Comparison of ENCODE assay signal across 13 cellular contexts in the genomic region with DNA sequence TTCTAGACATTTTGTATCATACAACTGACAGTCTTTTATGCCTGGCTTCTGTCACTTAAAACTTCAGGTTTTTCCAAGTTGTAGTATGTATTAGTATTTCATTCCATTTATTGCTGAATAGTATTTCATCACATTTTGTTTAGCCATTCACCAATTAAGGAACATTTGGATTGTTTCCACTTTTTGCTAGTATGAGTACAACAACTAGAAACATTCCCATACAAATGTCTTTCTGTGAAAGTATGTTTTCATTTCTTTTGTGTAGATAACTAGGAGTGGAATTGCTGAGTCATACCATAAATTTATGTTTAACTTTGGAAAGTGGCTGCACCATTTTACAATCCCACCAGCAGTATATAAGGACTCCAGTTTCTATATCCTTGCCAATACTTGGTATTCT.
DNase-seq lines count a peak whose midpoint lies in the region; ATAC-seq and TF ChIP-seq lines count a peak whose summit lies in the region.
"Had no signal": no experiment of that assay in that cellular context is flagged by ENCODE, and none has a peak within 500 bp of the region (broad histone marks: within the 10 kb centered on the region; RNA-seq: fewer than 3 reads in every experiment).

No MANE protein-coding gene starts in this region.

- H3K36me3 Mint-ChIP-seq in activated naive CD4-positive, alpha-beta T cell treated with anti-CD3 and anti-CD28 coated beads, Interleukin-2, amount 50 U/mL, for 24 hours, result peaks cover 9% of the 10 kb centered on the region
- H3K36me3 Mint-ChIP-seq in activated naive CD4-positive, alpha-beta T cell treated with anti-CD3 and anti-CD28 coated beads, Interleukin-2, amount 50 U/mL, for 72 hours, result peaks cover 2% of the 10 kb centered on the region in 2 donors
- peaks cover 16% of the 10 kb centered on the region for H3K36me3 Mint-ChIP-seq in type B pancreatic cell

- H3K27ac Mint-ChIP-seq in activated naive CD4-positive, alpha-beta T cell treated with anti-CD3 and anti-CD28 coated beads, Interleukin-2, amount 50 U/mL, for 24 hours, result peak overlapping the region; percentile 9
- no peak overlapping the region for H3K27ac Mint-ChIP-seq in activated naive CD4-positive, alpha-beta T cell treated with anti-CD3 and anti-CD28 coated beads, Interleukin-2, amount 50 U/mL, for 72 hours
- peak overlapping the region; percentile 2 for H3K27ac Mint-ChIP-seq in type B pancreatic cell
- H3K27ac Mint-ChIP-seq: stimulated activated naive CD8-positive, alpha-beta T cell treated with anti-CD3 and anti-CD28 coated beads, Interleukin-15, Interleukin-2, amounts not matched to agents 100 ng/mL and 50 ng/mL, for 24 hours had no signal

- TF ChIP-seq CTCF in fibroblast of pulmonary artery (IDR thresholded peaks at IDR 0.05; ENCODE audit: low read length, missing control alignments) (no peak), type B pancreatic cell (conservative IDR thresholded peaks at IDR 0.05) (no peak)

- H3K4me3 Mint-ChIP-seq in activated naive CD4-positive, alpha-beta T cell treated with anti-CD3 and anti-CD28 coated beads, Interleukin-2, amount 50 U/mL, for 24 hours, result no peak overlapping the region
- H3K4me3 Mint-ChIP-seq in type B pancreatic cell, result no peak overlapping the region
- H3K4me3 Mint-ChIP-seq: stimulated activated naive CD8-positive, alpha-beta T cell treated with anti-CD3 and anti-CD28 coated beads, Interleukin-15, Interleukin-2, amounts not matched to agents 100 ng/mL and 50 ng/mL, for 24 hours had no signal

- no peaks in the 10 kb centered on the region for H3K9me3 Mint-ChIP-seq in activated naive CD4-positive, alpha-beta T cell treated with anti-CD3 and anti-CD28 coated beads, Interleukin-2, amount 50 U/mL, for 24 hours
- H3K9me3 Mint-ChIP-seq in activated naive CD4-positive, alpha-beta T cell treated with anti-CD3 and anti-CD28 coated beads, Interleukin-2, amount 50 U/mL, for 72 hours, result no peaks in the 10 kb centered on the region
- H3K9me3 Mint-ChIP-seq in type B pancreatic cell, result no peaks in the 10 kb centered on the region
- H3K9me3 Mint-ChIP-seq: stimulated activated naive CD8-positive, alpha-beta T cell treated with anti-CD3 and anti-CD28 coated beads, Interleukin-15, Interleukin-2, amounts not matched to agents 100 ng/mL and 50 ng/mL, for 24 hours had no signal

- H3K4me1 Mint-ChIP-seq in activated naive CD4-positive, alpha-beta T cell treated with anti-CD3 and anti-CD28 coated beads, Interleukin-2, amount 50 U/mL, for 24 hours, result peaks cover 30% of the 10 kb centered on the region
- no peaks in the 10 kb centered on the region for H3K4me1 Mint-ChIP-seq in type B pancreatic cell (ENCODE audit: unreplicated experiment)

- no peak for ATAC-seq in activated naive CD4-positive, alpha-beta T cell treated with anti-CD3 and anti-CD28 coated beads, Interleukin-2, amount 50 U/mL, for 72 hours
- ATAC-seq in SK-N-SH treated with all-trans-retinoic acid at 6 μM for 48 hours, result peak; percentile 33
- ATAC-seq in HG02870 (IDR thresholded peaks at IDR 0.05; ENCODE audit: unreplicated experiment), result no peak
- ATAC-seq in HG02759 (IDR thresholded peaks at IDR 0.05; ENCODE audit: unreplicated experiment), result no peak
- no peak for ATAC-seq in GM19452 (IDR thresholded peaks at IDR 0.05; ENCODE audit: unreplicated experiment)

- DNase-seq in activated naive CD4-positive, alpha-beta T cell treated with anti-CD3 and anti-CD28 coated beads, Interleukin-2, amount 50 U/mL, for 72 hours (ENCODE audit: low spot score in 2 of 2), result no peak
- DNase-seq in fibroblast of pulmonary artery (ENCODE audit: low read depth) (peak; percentile 89), type B pancreatic cell (ENCODE audit: extremely low spot score, unreplicated experiment) (no peak)
- DNase-seq: AML-193; caudate nucleus; GF-D8; stimulated activated CD4-positive, alpha-beta T cell treated with anti-CD3 and anti-CD28 coated beads, Interleukin-1b, Interleukin-23, amount 100 ng/mL, for 48 hours had no signal

- H3K27me3 Mint-ChIP-seq in activated naive CD4-positive, alpha-beta T cell treated with anti-CD3 and anti-CD28 coated beads, Interleukin-2, amount 50 U/mL, for 24 hours, result no peaks in the 10 kb centered on the region
- H3K27me3 Mint-ChIP-seq in type B pancreatic cell, result no peaks in the 10 kb centered on the region
- H3K27me3 Mint-ChIP-seq: stimulated activated naive CD8-positive, alpha-beta T cell treated with anti-CD3 and anti-CD28 coated beads, Interleukin-15, Interleukin-2, amounts not matched to agents 100 ng/mL and 50 ng/mL, for 24 hours had no signal

- no peak overlapping the region for H3K4me3 ChIP-seq in fibroblast of pulmonary artery (replicated peaks; ENCODE audit: low read depth, low read length)

TF ChIP-seq in SK-N-SH treated with all-trans-retinoic acid at 6 μM for 48 hours, 23 proteins besides CTCF, POLR2A, EP300 and RAD21:
- TF ChIP-seq ZC3H10 (CRISPR knock-in tag; IDR thresholded peaks at IDR 0.05) (no peak), BACH2 (CRISPR knock-in tag; IDR thresholded peaks at IDR 0.05; ENCODE audit: borderline replicate concordance) (peak; percentile 21; the same call in 1 of the 2 replicates), ZFP3 (CRISPR knock-in tag; IDR thresholded peaks at IDR 0.05) (peak; percentile 73; the same call in 1 of the 2 replicates), ISL1 (CRISPR knock-in tag; IDR thresholded peaks at IDR 0.05) (peak; percentile 71)
- TF ChIP-seq, protein P1, sequence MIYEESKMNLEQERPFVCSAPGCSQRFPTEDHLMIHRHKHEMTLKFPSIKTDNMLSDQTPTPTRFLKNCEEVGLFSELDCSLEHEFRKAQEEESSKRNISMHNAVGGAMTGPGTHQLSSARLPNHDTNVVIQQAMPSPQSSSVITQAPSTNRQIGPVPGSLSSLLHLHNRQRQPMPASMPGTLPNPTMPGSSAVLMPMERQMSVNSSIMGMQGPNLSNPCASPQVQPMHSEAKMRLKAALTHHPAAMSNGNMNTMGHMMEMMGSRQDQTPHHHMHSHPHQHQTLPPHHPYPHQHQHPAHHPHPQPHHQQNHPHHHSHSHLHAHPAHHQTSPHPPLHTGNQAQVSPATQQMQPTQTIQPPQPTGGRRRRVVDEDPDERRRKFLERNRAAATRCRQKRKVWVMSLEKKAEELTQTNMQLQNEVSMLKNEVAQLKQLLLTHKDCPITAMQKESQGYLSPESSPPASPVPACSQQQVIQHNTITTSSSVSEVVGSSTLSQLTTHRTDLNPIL (CRISPR knock-in tag; IDR thresholded peaks at IDR 0.05; ENCODE audit: low read depth), result no peak

Comparison
In these comparisons a context has a peak if more than half of its experiments do, and no peak if none do; other contexts are left out.
1. H3K27ac Mint-ChIP-seq: peak in activated naive CD4-positive, alpha-beta T cell treated with anti-CD3 and anti-CD28 coated beads, Interleukin-2, amount 50 U/mL, for 24 hours (single experiment) and type B pancreatic cell (single experiment); none in activated naive CD4-positive, alpha-beta T cell treated with anti-CD3 and anti-CD28 coated beads, Interleukin-2, amount 50 U/mL, for 72 hours (0 of 2).